8 cellular contexts compared by ENCODE assay signal in genomic region chr17:68456529-68457167, GRCh38.
A peak's percentile ranks its signal among the peaks of the same experiment; 100 is the strongest.
DNase-seq lines count a peak whose midpoint lies in the region; ATAC-seq and TF ChIP-seq lines count a peak whose summit lies in the region.

No MANE protein-coding gene starts in this region.

- TF ChIP-seq CTCF in AG04449 (IDR thresholded peaks at IDR 0.05; ENCODE audit: insufficient read depth, low read length, missing control alignments) (no peak), GM13976 (IDR thresholded peaks at IDR 0.05; ENCODE audit: borderline replicate concordance, control extremely low read depth, extremely low read depth, insufficient read depth, missing control alignments) (no peak), RWPE1 (conservative IDR thresholded peaks at IDR 0.05; ENCODE audit: low read depth) (no peak)

- peaks cover 19% of the 10 kb centered on the region for H3K36me3 Mint-ChIP-seq in stimulated activated effector memory CD8-positive, alpha-beta T cell treated with anti-CD3 and anti-CD28 coated beads, Interleukin-12 subunit alpha, Interleukin-12 subunit beta, amount 100 ng/mL, for 72 hours

- H3K27ac ChIP-seq in RWPE1 (peak overlapping the region; percentile 90), layer of hippocampus (ENCODE audit: low read depth, low read length) (peak overlapping the region; percentile 82)

- ATAC-seq in stimulated activated effector memory CD8-positive, alpha-beta T cell treated with anti-CD3 and anti-CD28 coated beads, Interleukin-12 subunit alpha, Interleukin-12 subunit beta, amount 100 ng/mL, for 72 hours: no peak
- ATAC-seq in activated CD4-positive, CD25-positive, alpha-beta regulatory T cell treated with anti-CD3 and anti-CD28 coated beads, Interleukin-2, amount 50 U/mL, for 24 hours: no peak

- DNase-seq in AG04449 (ENCODE audit: low read depth, low spot score): peak; percentile 69
- DNase-seq in GM13976 (ENCODE audit: low spot score): peak; percentile 29
- DNase-seq in RWPE1 (ENCODE audit: low spot score): peak; percentile 64
- peak; percentile 89 for DNase-seq in dedifferentiated amniotic fluid mesenchymal stem cell (ENCODE audit: extremely low spot score)
- no peak for DNase-seq in stimulated activated effector memory CD8-positive, alpha-beta T cell treated with anti-CD3 and anti-CD28 coated beads, Interleukin-12 subunit alpha, Interleukin-12 subunit beta, amount 100 ng/mL, for 72 hours (ENCODE audit: low spot score in 2 of 2)
- DNase-seq in activated effector memory CD4-positive, alpha-beta T cell treated with anti-CD3 and anti-CD28 coated beads, Interleukin-2, amount 50 U/mL, for 16 hours: no peak

- peak overlapping the region; percentile 94 for H3K4me3 ChIP-seq in AG04449 (ENCODE audit: low read depth, low read length)

- H3K9me3 Mint-ChIP-seq in stimulated activated effector memory CD8-positive, alpha-beta T cell treated with anti-CD3 and anti-CD28 coated beads, Interleukin-12 subunit alpha, Interleukin-12 subunit beta, amount 100 ng/mL, for 72 hours: no peaks in the 10 kb centered on the region

- POLR2A ChIA-PET in AG04449 (lab: Yijun Ruan, JAX): interaction anchor here (0.8 to 1.5 kb wide), 4 partner anchors 14 to 463 kb away, joined by 3 to 4 read pairs (median 4); partner anchors contain the start of genes AMZ2 and PRKAR1A
- POLR2A ChIA-PET in RWPE1 (lab: Yijun Ruan, JAX; ENCODE audit: low non-redundant PET): interaction anchor here (0.9 kb wide), 1 partner anchor 20 kb away, joined by 6 read pairs; no protein-coding TSS in a partner anchor

- CTCF ChIA-PET in AG04449 (lab: Yijun Ruan, JAX) (interaction anchor here (1.4 to 16.1 kb wide), 8 partner anchors 10 to 284 kb away, joined by 3 to 177 read pairs (median 6); partner anchors contain the start of gene AMZ2), RWPE1 (lab: Yijun Ruan, JAX) (interaction anchor here (1.3 kb wide), 1 partner anchor 20 kb away, joined by 4 read pairs; no protein-coding TSS in a partner anchor)

- H3K4me1 Mint-ChIP-seq in stimulated activated effector memory CD8-positive, alpha-beta T cell treated with anti-CD3 and anti-CD28 coated beads, Interleukin-12 subunit alpha, Interleukin-12 subunit beta, amount 100 ng/mL, for 72 hours: peaks cover 51% of the 10 kb centered on the region

- in situ Hi-C loops in GM13976 (cut with MboI; ENCODE audit: low sequenced_read_pairs, unreplicated experiment): no loop called here

- H3K27ac Mint-ChIP-seq in stimulated activated effector memory CD8-positive, alpha-beta T cell treated with anti-CD3 and anti-CD28 coated beads, Interleukin-12 subunit alpha, Interleukin-12 subunit beta, amount 100 ng/mL, for 72 hours: peak overlapping the region; percentile 67

- H3K27me3 ChIP-seq in layer of hippocampus (ENCODE audit: control insufficient read depth, insufficient read depth, low read length): no peaks in the 10 kb centered on the region

- H3K4me3 Mint-ChIP-seq in stimulated activated effector memory CD8-positive, alpha-beta T cell treated with anti-CD3 and anti-CD28 coated beads, Interleukin-12 subunit alpha, Interleukin-12 subunit beta, amount 100 ng/mL, for 72 hours: peak overlapping the region; percentile 90

Comparison
In these comparisons a context has a peak if more than half of its experiments do, and no peak if none do; other contexts are left out.
1. DNase-seq: peak in AG04449 (single experiment), GM13976 (single experiment), RWPE1 (single experiment) and dedifferentiated amniotic fluid mesenchymal stem cell (single experiment); none in stimulated activated effector memory CD8-positive, alpha-beta T cell treated with anti-CD3 and anti-CD28 coated beads, Interleukin-12 subunit alpha, Interleukin-12 subunit beta, amount 100 ng/mL, for 72 hours (0 of 2) and activated effector memory CD4-positive, alpha-beta T cell treated with anti-CD3 and anti-CD28 coated beads, Interleukin-2, amount 50 U/mL, for 16 hours (single experiment).